In the genomic region with DNA sequence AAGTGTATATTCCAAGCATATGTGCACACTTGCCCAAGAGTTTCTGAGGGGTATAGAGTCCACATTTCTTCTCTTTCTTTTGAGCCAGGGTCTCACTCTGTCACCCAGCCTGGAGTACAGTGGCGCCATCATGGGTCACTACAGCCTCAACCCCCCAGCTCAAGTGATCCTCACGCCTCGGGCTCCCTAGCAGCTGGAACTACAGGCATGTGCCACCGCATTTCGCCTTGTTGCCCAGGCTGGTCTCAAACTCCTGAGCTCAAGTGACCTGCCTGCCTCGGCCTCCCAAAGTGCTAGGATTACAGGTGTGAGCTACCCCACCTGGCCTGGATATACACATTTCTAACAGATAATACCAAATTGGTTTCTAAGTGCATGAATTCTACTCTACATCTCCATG, we compare ENCODE assay signal across 29 cellular contexts.
"Had no signal": no experiment of that assay in that cellular context is flagged by ENCODE, and none has a peak within 500 bp of the region (broad histone marks: within the 10 kb centered on the region; RNA-seq: fewer than 3 reads in every experiment).

No MANE protein-coding gene starts in this region.

- H3K27me3 ChIP-seq: adrenal gland, ascending aorta, brain microvascular endothelial cell, dorsolateral prefrontal cortex, heart left ventricle had no signal

- DNase-seq: activated B cell treated with CpG ODN at 0.5 μM for 24 hours; activated CD4-positive, alpha-beta T cell treated with anti-CD3 and anti-CD28 coated beads for 48 hours; activated CD4-positive, alpha-beta T cell treated with anti-CD3 and anti-CD28 coated beads, Interleukin-2, amount 50 U/mL, for 1 hour; activated CD4-positive, alpha-beta T cell treated with anti-CD3 and anti-CD28 coated beads, Interleukin-2, amount 50 U/mL, for 48 hours; activated CD8-positive, alpha-beta memory T cell treated with anti-CD3 and anti-CD28 coated beads for 24 hours; activated CD8-positive, alpha-beta T cell treated with anti-CD3 and anti-CD28 coated beads for 36 hours; activated effector memory CD4-positive, alpha-beta T cell treated with anti-CD3 and anti-CD28 coated beads, Interleukin-2, amount 50 U/mL, for 16 hours; activated naive CD4-positive, alpha-beta T cell treated with anti-CD3 and anti-CD28 coated beads for 36 hours; activated naive CD8-positive, alpha-beta T cell treated with anti-CD3 and anti-CD28 coated beads for 36 hours; activated naive CD8-positive, alpha-beta T cell treated with anti-CD3 and anti-CD28 coated beads, Interleukin-2, amount 50 U/mL, for 24 hours; activated T-cell treated with anti-CD3 and anti-CD28 coated beads, Interleukin-2, amount 50 U/mL, for 4 hours; brain microvascular endothelial cell; effector memory CD4-positive, alpha-beta T cell; endodermal cell; foreskin fibroblast; glutamatergic neuron; heart left ventricle; T-cell; T-helper 9 cell; WERI-Rb-1 had no signal

- H3K9me3 ChIP-seq: adrenal gland, ascending aorta, heart left ventricle had no signal

- ATAC-seq: activated CD4-positive, CD25-positive, alpha-beta regulatory T cell treated with anti-CD3 and anti-CD28 coated beads, Interleukin-2, amount 50 U/mL, for 24 hours; activated CD8-positive, alpha-beta T cell treated with anti-CD3 and anti-CD28 coated beads for 36 hours; activated naive CD8-positive, alpha-beta T cell treated with anti-CD3 and anti-CD28 coated beads, Interleukin-2, amount 50 U/mL, for 24 hours; activated T-cell treated with anti-CD3 and anti-CD28 coated beads, Interleukin-2, amount 50 U/mL, for 4 hours; activated T-helper 17 cell treated with anti-CD3 and anti-CD28 coated beads, Interleukin-2, amount 50 U/mL, for 72 hours; esophagus mucosa; heart left ventricle; T-cell had no signal

- H3K36me3 ChIP-seq: adrenal gland, ascending aorta, brain microvascular endothelial cell, heart left ventricle, WERI-Rb-1 had no signal

- H3K4me3 ChIP-seq: adrenal gland, ascending aorta, coronary artery, dorsolateral prefrontal cortex, heart left ventricle had no signal

- FAIRE-seq: bronchial epithelial cell, frontal cortex had no signal

- H3K27ac ChIP-seq: adrenal gland, ascending aorta, brain microvascular endothelial cell, coronary artery, dorsolateral prefrontal cortex, heart left ventricle had no signal
